ENCODE assay signal across 18 cellular contexts in the genomic region with DNA sequence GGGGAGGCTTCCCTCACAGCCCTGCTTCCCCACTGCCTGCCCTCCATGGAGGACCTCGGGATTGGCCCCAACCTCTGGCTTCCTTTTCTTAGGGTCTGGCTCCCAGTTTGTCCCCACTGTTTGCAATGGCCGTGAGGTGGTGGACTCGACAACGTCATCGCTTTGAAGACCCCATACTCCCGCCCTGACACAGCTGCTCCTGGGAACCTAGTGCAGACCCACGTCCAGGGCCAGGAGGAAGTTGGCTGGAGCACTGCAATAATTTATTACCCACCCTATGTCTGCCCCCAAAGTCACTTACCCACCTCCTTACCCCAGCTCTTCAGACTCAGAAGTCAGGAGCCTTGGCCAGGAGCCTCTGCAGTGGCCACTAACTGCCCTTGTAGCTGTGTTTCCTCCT.
"Had no signal": no experiment of that assay in that cellular context is flagged by ENCODE, and none has a peak within 500 bp of the region (broad histone marks: within the 10 kb centered on the region; RNA-seq: fewer than 3 reads in every experiment).

No MANE protein-coding gene starts in this region.

- DNase-seq: activated CD4-positive, alpha-beta T cell treated with anti-CD3 and anti-CD28 coated beads for 36 hours; activated CD8-positive, alpha-beta T cell treated with anti-CD3 and anti-CD28 coated beads for 36 hours; activated gamma-delta T cell treated with Interleukin-2 at 50 U/mL for 16 hours; anterior cingulate cortex; brain microvascular endothelial cell; effector memory CD4-positive, alpha-beta T cell; gastrocnemius medialis; midbrain; stimulated activated CD4-positive, alpha-beta T cell treated with anti-CD3 and anti-CD28 coated beads, Interleukin-1b, Interleukin-23, amount 100 ng/mL, for 48 hours; stomach; T-helper 9 cell; testis; upper lobe of right lung had no signal

- ATAC-seq: activated CD4-positive, alpha-beta T cell treated with anti-CD3 and anti-CD28 coated beads for 36 hours; activated CD8-positive, alpha-beta T cell treated with anti-CD3 and anti-CD28 coated beads for 36 hours; gastrocnemius medialis; pancreas; T-cell; upper lobe of right lung had no signal

- H3K4me3 Mint-ChIP-seq: activated CD4-positive, alpha-beta T cell treated with anti-CD3 and anti-CD28 coated beads for 36 hours; activated CD8-positive, alpha-beta T cell treated with anti-CD3 and anti-CD28 coated beads for 36 hours; central memory CD8-positive, alpha-beta T cell; dendritic cell treated with granulocyte-macrophage colony-stimulating factor and Interleukin-4, amounts not matched to agents 40 ng/mL and 50 ng/mL, for 4 days; neural progenitor cell; T-cell had no signal

- H3K27me3 Mint-ChIP-seq: activated CD4-positive, alpha-beta T cell treated with anti-CD3 and anti-CD28 coated beads for 36 hours; activated CD8-positive, alpha-beta T cell treated with anti-CD3 and anti-CD28 coated beads for 36 hours; central memory CD8-positive, alpha-beta T cell; T-cell had no signal

- H3K36me3 Mint-ChIP-seq: neural progenitor cell had no signal

- FAIRE-seq: pancreas had no signal

- H3K27ac Mint-ChIP-seq: activated CD4-positive, alpha-beta T cell treated with anti-CD3 and anti-CD28 coated beads for 36 hours; activated CD8-positive, alpha-beta T cell treated with anti-CD3 and anti-CD28 coated beads for 36 hours; dendritic cell treated with granulocyte-macrophage colony-stimulating factor and Interleukin-4, amounts not matched to agents 40 ng/mL and 50 ng/mL, for 4 days; neural progenitor cell; T-cell had no signal

- H3K9me3 Mint-ChIP-seq: central memory CD8-positive, alpha-beta T cell; dendritic cell treated with granulocyte-macrophage colony-stimulating factor and Interleukin-4, amounts not matched to agents 40 ng/mL and 50 ng/mL, for 4 days; neural progenitor cell; T-cell had no signal
